Comparison of ENCODE assay signal across 8 cellular contexts in the genomic region with DNA sequence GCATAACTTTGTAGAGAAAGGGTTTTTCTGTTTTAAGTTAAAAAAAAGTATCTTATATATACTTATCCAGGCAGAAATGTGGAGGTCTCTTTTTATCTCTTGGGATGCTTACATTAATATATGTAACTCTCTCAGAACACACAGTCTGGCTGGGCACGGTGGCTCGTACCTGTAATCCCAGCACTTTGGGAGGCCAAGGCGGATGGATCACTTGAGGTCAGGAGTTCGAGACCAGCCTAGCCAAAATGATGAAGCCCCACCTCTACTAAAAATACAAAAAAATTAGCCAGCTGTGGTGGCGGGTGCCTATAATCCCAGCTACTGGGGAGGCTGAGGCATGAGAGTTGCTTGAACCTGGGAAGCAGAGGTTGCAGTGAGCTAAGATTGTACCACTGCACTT. TPM values are rescaled to one million over a fixed set of nuclear protein-coding genes. Genes with fewer than 3 reads are reported as not detected.
DNase-seq lines count a peak whose midpoint lies in the region; ATAC-seq and TF ChIP-seq lines count a peak whose summit lies in the region.
"Not testable (repeated sequence)": the region's sequence is repeated elsewhere in the genome, so short reads cannot be mapped to it uniquely, and the experiment has no call there.

No MANE protein-coding gene starts in this region.

- peaks cover 90% of the 10 kb centered on the region for H3K79me2 ChIP-seq in KMS-11 (ENCODE audit: insufficient read depth, low read depth)
- H3K79me2 ChIP-seq in osteoblast (ENCODE audit: insufficient read depth, low read length), result peaks cover 100% of the 10 kb centered on the region

- DNase-seq in CD4-positive, CD25-positive, alpha-beta regulatory T cell; T-helper 2 cell treated with Interferon-gamma antibody and Interleukin-4, amounts not matched to agents 5 μg/mL and 100 μg/mL, for 36 hours (ENCODE audit: low spot score); osteoblast (ENCODE audit: insufficient read length, low spot score, missing footprints): not testable (repeated sequence)
- peak; percentile 55 for DNase-seq in activated effector memory CD4-positive, alpha-beta T cell treated with anti-CD3 and anti-CD28 coated beads, Interleukin-2, amount 50 U/mL, for 16 hours
- peak; percentile 35 for DNase-seq in left lobe of liver (ENCODE audit: low spot score)
- DNase-seq in stomach, result peak; percentile 11

- not testable (repeated sequence) for H3K9me3 ChIP-seq in CD4-positive, CD25-positive, alpha-beta regulatory T cell (ENCODE audit: control insufficient read depth in 2 of 2, low read length in 2 of 2); osteoblast (ENCODE audit: low read depth, low read length); stomach

- H3K27ac ChIP-seq in CD4-positive, CD25-positive, alpha-beta regulatory T cell (ENCODE audit: insufficient read depth, low read length, poor library complexity, severe bottlenecking), result not testable (repeated sequence)
- H3K27ac ChIP-seq in KMS-11, result peak overlapping the region; percentile 72
- peak overlapping the region; percentile 23 for H3K27ac ChIP-seq in osteoblast (ENCODE audit: low read depth, low read length)
- H3K27ac ChIP-seq in stomach, result peak overlapping the region in 3 of 5 donors; percentile 3 to 49 (median 34)

- H3K9me3 Mint-ChIP-seq in CD4-positive, CD25-positive, alpha-beta regulatory T cell; T-helper 2 cell treated with Interferon-gamma antibody and Interleukin-4, amounts not matched to agents 5 μg/mL and 100 μg/mL, for 36 hours; brain: not testable (repeated sequence)

- peak overlapping the region in 3 of 4 donors; percentile 48 to 70 (median 63) for H3K4me3 Mint-ChIP-seq in CD4-positive, CD25-positive, alpha-beta regulatory T cell
- H3K4me3 Mint-ChIP-seq in T-helper 2 cell treated with Interferon-gamma antibody and Interleukin-4, amounts not matched to agents 5 μg/mL and 100 μg/mL, for 36 hours, result peak overlapping the region; percentile 42
- peak overlapping the region in 2 of 5 experiments; percentile 40 to 44 for H3K4me3 Mint-ChIP-seq in brain

- not testable (repeated sequence) for TF ChIP-seq EP300 in stomach (IDR thresholded peaks at IDR 0.05)

- not testable (repeated sequence) for ATAC-seq in CD4-positive, CD25-positive, alpha-beta regulatory T cell (ENCODE audit: low read depth in 2 of 2); left lobe of liver

- H3K4me3 ChIP-seq in CD4-positive, CD25-positive, alpha-beta regulatory T cell (ENCODE audit: low read depth, low read length); KMS-11 (IDR thresholded peaks at IDR 0.05; ENCODE audit: insufficient read depth, low read depth, low read length); osteoblast (ENCODE audit: insufficient read depth, low read length); stomach: not testable (repeated sequence)

- intact Hi-C loops in stomach (cut with DNase I; ENCODE audit: low total_unique reads), result not testable (repeated sequence)

- not testable (repeated sequence) for H3K27me3 Mint-ChIP-seq in CD4-positive, CD25-positive, alpha-beta regulatory T cell; brain
- peaks cover 37% of the 10 kb centered on the region for H3K27me3 Mint-ChIP-seq in T-helper 2 cell treated with Interferon-gamma antibody and Interleukin-4, amounts not matched to agents 5 μg/mL and 100 μg/mL, for 36 hours (ENCODE audit: low read depth)

- not testable (repeated sequence) for H4K20me1 ChIP-seq in KMS-11 (ENCODE audit: insufficient read depth)
- peaks cover 61% of the 10 kb centered on the region for H4K20me1 ChIP-seq in osteoblast (ENCODE audit: insufficient read depth, low read length)

- H3K36me3 Mint-ChIP-seq in CD4-positive, CD25-positive, alpha-beta regulatory T cell; brain: not testable (repeated sequence)
- H3K36me3 Mint-ChIP-seq in T-helper 2 cell treated with Interferon-gamma antibody and Interleukin-4, amounts not matched to agents 5 μg/mL and 100 μg/mL, for 36 hours (ENCODE audit: low read depth), result peaks cover 24% of the 10 kb centered on the region

- TF ChIP-seq CTCF in KMS-11 (conservative IDR thresholded peaks at IDR 0.05; ENCODE audit: low read depth, low read length); brain (conservative IDR thresholded peaks at IDR 0.05); osteoblast (IDR thresholded peaks at IDR 0.05; ENCODE audit: extremely low read depth, low read depth, low read length); stomach (IDR thresholded peaks at IDR 0.05): not testable (repeated sequence)

- not testable (repeated sequence) for H3K27me3 ChIP-seq in CD4-positive, CD25-positive, alpha-beta regulatory T cell (ENCODE audit: control insufficient read depth, insufficient read depth, low read length); KMS-11 (ENCODE audit: insufficient read depth, low read depth); osteoblast (ENCODE audit: insufficient read depth, low read length); stomach

- peaks cover 32 to 95% (median 75%) of the 10 kb centered on the region in 4 donors for H3K4me1 Mint-ChIP-seq in CD4-positive, CD25-positive, alpha-beta regulatory T cell
- peaks cover 60% of the 10 kb centered on the region for H3K4me1 Mint-ChIP-seq in T-helper 2 cell treated with Interferon-gamma antibody and Interleukin-4, amounts not matched to agents 5 μg/mL and 100 μg/mL, for 36 hours (ENCODE audit: low read depth)
- H3K4me1 Mint-ChIP-seq in brain, result peaks cover 96% of the 10 kb centered on the region

- peak overlapping the region; percentile 30 for H3K4me2 ChIP-seq in KMS-11
- H3K4me2 ChIP-seq in osteoblast (ENCODE audit: insufficient read depth, low read length), result not testable (repeated sequence)

- not testable (repeated sequence) for H3K9ac ChIP-seq in KMS-11

- H3K4me1 ChIP-seq in CD4-positive, CD25-positive, alpha-beta regulatory T cell (ENCODE audit: control insufficient read depth, insufficient read depth, low read length, poor library complexity, severe bottlenecking), result peaks cover 70% of the 10 kb centered on the region
- H3K4me1 ChIP-seq in KMS-11 (ENCODE audit: low read depth, poor library complexity, severe bottlenecking), result peaks cover 95% of the 10 kb centered on the region
- peaks cover 34% of the 10 kb centered on the region for H3K4me1 ChIP-seq in osteoblast (ENCODE audit: insufficient read depth, low read length)
- peaks cover 39 to 100% (median 93%) of the 10 kb centered on the region in 4 donors for H3K4me1 ChIP-seq in stomach

- peak overlapping the region; percentile 43 to 90 (median 78) for H3K27ac Mint-ChIP-seq in CD4-positive, CD25-positive, alpha-beta regulatory T cell
- not testable (repeated sequence) for H3K27ac Mint-ChIP-seq in T-helper 2 cell treated with Interferon-gamma antibody and Interleukin-4, amounts not matched to agents 5 μg/mL and 100 μg/mL, for 36 hours
- peak overlapping the region in 3 of 5 experiments; percentile 76 to 84 (median 78) for H3K27ac Mint-ChIP-seq in brain

- not testable (repeated sequence) for TF ChIP-seq POLR2A in stomach (IDR thresholded peaks at IDR 0.05)

- H3K36me3 ChIP-seq in CD4-positive, CD25-positive, alpha-beta regulatory T cell (ENCODE audit: control insufficient read depth, insufficient read depth, low read length); KMS-11 (ENCODE audit: insufficient read depth); osteoblast (ENCODE audit: insufficient read depth, low read length); stomach: not testable (repeated sequence)

- H2AFZ ChIP-seq in KMS-11 (ENCODE audit: low read depth); osteoblast (ENCODE audit: low read length): not testable (repeated sequence)

- WGBS in stomach, 5 donors, result 76 to 86% (median 85%) methylated on average over 5 of the region's 5 CpGs

RNA-seq across cellular contexts. Expression of a gene that starts 19.6 kb away (rescaled TPM):
- total RNA-seq in CD4-positive, CD25-positive, alpha-beta regulatory T cell, result 99.2 TPM
- 10 to 100 TPM; 19.0 to 23.4 (median 20.9) TPM for polyA plus RNA-seq in CD4-positive, CD25-positive, alpha-beta regulatory T cell
- polyA plus RNA-seq in brain (ENCODE audit: insufficient read depth, low read depth, low replicate concordance) (17.2 TPM), stomach (10 to 100 TPM; 31.3 to 44.0 (median 37.1) TPM)
- total RNA-seq in left lobe of liver (6.6 TPM), osteoblast (19.2 and 20.6 TPM in 2 replicates), stomach (100 to 1,000 TPM in 1 of 5 donors, 10 to 100 TPM in 4; 13.4 to 105 (median 68.5) TPM)

RNA-seq across cellular contexts. Expression of a gene that starts 41.0 kb away (rescaled TPM):
- total RNA-seq in CD4-positive, CD25-positive, alpha-beta regulatory T cell, result 56.0 TPM
- 1 to 10 TPM; 3.8 to 7.0 (median 4.7) TPM for polyA plus RNA-seq in CD4-positive, CD25-positive, alpha-beta regulatory T cell
- polyA plus RNA-seq in brain (ENCODE audit: insufficient read depth, low read depth, low replicate concordance) (66.9 TPM), stomach (10 to 100 TPM; 52.1 to 69.6 (median 68.8) TPM)
- total RNA-seq in left lobe of liver (35.2 TPM), osteoblast (19.4 and 21.0 TPM in 2 replicates), stomach (100 to 1,000 TPM in 4 of 5 donors, 10 to 100 TPM in 1; 67.6 to 395 (median 160) TPM)
